ENCODE assay signal across 19 cellular contexts in genomic region chr15:42759093-42759492, GRCh38.
"Had no signal": no experiment of that assay in that cellular context is flagged by ENCODE, and none has a peak within 500 bp of the region (broad histone marks: within the 10 kb centered on the region; RNA-seq: fewer than 3 reads in every experiment).

No MANE protein-coding gene starts in this region.

- ATAC-seq: body of pancreas; stimulated activated naive CD8-positive, alpha-beta T cell treated with anti-CD3 and anti-CD28 coated beads, Interleukin-15, amount 100 ng/mL, for 72 hours had no signal

- H3K9me3 ChIP-seq: right lobe of liver had no signal

- H3K27ac ChIP-seq: body of pancreas, right lobe of liver, skin epidermis, suprapubic skin, tibial nerve, uterus, VCaP had no signal

- H3K4me3 Mint-ChIP-seq: activated naive CD4-positive, alpha-beta T cell treated with anti-CD3 and anti-CD28 coated beads, Interleukin-2, amount 50 U/mL, for 24 hours; nephron progenitor cell; stimulated activated naive CD8-positive, alpha-beta T cell treated with anti-CD3 and anti-CD28 coated beads, Interleukin-15, amount 100 ng/mL, for 72 hours had no signal

- DNase-seq: activated CD4-positive, alpha-beta T cell treated with anti-CD3 and anti-CD28 coated beads for 1 hour; activated CD4-positive, alpha-beta T cell treated with anti-CD3 and anti-CD28 coated beads, Interleukin-2, amount 50 U/mL, for 1 hour; activated gamma-delta T cell treated with Interleukin-2 at 50 U/mL for 16 hours; activated T-cell treated with anti-CD3 and anti-CD28 coated beads, Interleukin-2, amount 50 U/mL, for 1 hour; anterior cingulate cortex; body of pancreas; foreskin fibroblast; nephron progenitor cell; nucleus accumbens; right lobe of liver; stimulated activated CD4-positive, alpha-beta T cell treated with anti-CD3 and anti-CD28 coated beads, Interleukin-1b, Interleukin-23, amount 100 ng/mL, for 48 hours; stimulated activated naive CD8-positive, alpha-beta T cell treated with anti-CD3 and anti-CD28 coated beads, Interleukin-15, amount 100 ng/mL, for 72 hours; uterus had no signal

- H3K27me3 Mint-ChIP-seq: activated naive CD4-positive, alpha-beta T cell treated with anti-CD3 and anti-CD28 coated beads, Interleukin-2, amount 50 U/mL, for 24 hours; stimulated activated naive CD8-positive, alpha-beta T cell treated with anti-CD3 and anti-CD28 coated beads, Interleukin-15, amount 100 ng/mL, for 72 hours had no signal

- FAIRE-seq: endometrium had no signal

- H3K4me1 Mint-ChIP-seq: activated naive CD4-positive, alpha-beta T cell treated with anti-CD3 and anti-CD28 coated beads, Interleukin-2, amount 50 U/mL, for 24 hours; nephron progenitor cell had no signal

- H3K27ac Mint-ChIP-seq: activated naive CD4-positive, alpha-beta T cell treated with anti-CD3 and anti-CD28 coated beads, Interleukin-2, amount 50 U/mL, for 24 hours; nephron progenitor cell had no signal

- H3K36me3 ChIP-seq: right lobe of liver, uterus had no signal

- H3K27me3 ChIP-seq: body of pancreas, right lobe of liver, suprapubic skin, tibial nerve, uterus had no signal

- H3K4me1 ChIP-seq: body of pancreas, right lobe of liver, suprapubic skin, tibial nerve, uterus had no signal

- H3K4me3 ChIP-seq: body of pancreas, right lobe of liver, skin epidermis, suprapubic skin, tibial nerve, uterus had no signal
